Comparison of ENCODE assay signal across 24 cellular contexts in genomic region chr3:21754839-21755238, GRCh38. TPM values are rescaled to one million over a fixed set of nuclear protein-coding genes. Genes with fewer than 3 reads are reported as not detected.
"Had no signal": no experiment of that assay in that cellular context is flagged by ENCODE, and none has a peak within 500 bp of the region (broad histone marks: within the 10 kb centered on the region; RNA-seq: fewer than 3 reads in every experiment).

No MANE protein-coding gene starts in this region.

- ATAC-seq: naive thymus-derived CD4-positive, alpha-beta T cell; right lobe of liver; stimulated activated effector memory CD8-positive, alpha-beta T cell treated with anti-CD3 and anti-CD28 coated beads, Interleukin-12 subunit alpha, Interleukin-12 subunit beta, amount 100 ng/mL, for 72 hours had no signal

- H3K27ac ChIP-seq: esophagus muscularis mucosa, left ventricle myocardium inferior, ovary, right lobe of liver, skin epidermis, uterus had no signal

- H3K4me3 ChIP-seq: esophagus muscularis mucosa, left ventricle myocardium inferior, ovary, right lobe of liver, skin epidermis, uterus had no signal

- DNase-seq: activated CD4-positive, alpha-beta memory T cell treated with anti-CD3 and anti-CD28 coated beads, Interleukin-2, amount 10 ng/mL, durations not matched to agents 7 days and 5 days; activated CD4-positive, alpha-beta T cell treated with anti-CD3 and anti-CD28 coated beads for 1 hour; activated CD4-positive, alpha-beta T cell treated with anti-CD3 and anti-CD28 coated beads, Interleukin-2, amount 10 ng/mL, durations not matched to agents 7 days and 5 days; activated CD8-positive, alpha-beta memory T cell treated with anti-CD3 and anti-CD28 coated beads, Interleukin-2, amount 50 U/mL, for 48 hours; activated gamma-delta T cell treated with Interleukin-2 at 50 U/mL for 16 hours; activated naive CD4-positive, alpha-beta T cell treated with anti-CD3 and anti-CD28 coated beads, Interleukin-2, amount 50 U/mL, for 16 hours; activated T-cell treated with anti-CD3 and anti-CD28 coated beads, Interleukin-2, amount 50 U/mL, for 24 hours; dermis blood vessel endothelial cell; effector CD4-positive, alpha-beta T cell; foreskin melanocyte; islet precursor cell; left ventricle myocardium inferior; naive thymus-derived CD4-positive, alpha-beta T cell; ovary; right lobe of liver; stimulated activated CD4-positive, alpha-beta T cell treated with anti-CD3 and anti-CD28 coated beads, Interleukin-12 subunit alpha, Interleukin-12 subunit beta, amount 100 ng/mL, for 4 hours; stimulated activated CD4-positive, alpha-beta T cell treated with anti-CD3 and anti-CD28 coated beads, Interleukin-4, amount 100 ng/mL, for 1 hour; T1000; uterus had no signal

- H3K27me3 ChIP-seq: esophagus muscularis mucosa, ovary, right lobe of liver, uterus had no signal

- H3K36me3 ChIP-seq: esophagus muscularis mucosa, left ventricle myocardium inferior, ovary, right lobe of liver, uterus had no signal

- H3K4me1 ChIP-seq: right lobe of liver, uterus had no signal

- H3K9me3 ChIP-seq: esophagus muscularis mucosa, left ventricle myocardium inferior, ovary, right lobe of liver, uterus had no signal

- FAIRE-seq: bronchial epithelial cell, colon had no signal

RNA-seq across cellular contexts. Expression of gene ZNF385D, which starts 3.8 kb away (rescaled TPM):
- total RNA-seq: activated CD4-positive, alpha-beta memory T cell treated with anti-CD3 and anti-CD28 coated beads, Interleukin-2, amount 10 ng/mL, durations not matched to agents 7 days and 5 days; activated CD4-positive, alpha-beta T cell treated with anti-CD3 and anti-CD28 coated beads, Interleukin-2, amount 10 ng/mL, durations not matched to agents 7 days and 5 days had no signal
- polyA plus RNA-seq: naive thymus-derived CD4-positive, alpha-beta T cell had no signal
